Comparison of ENCODE assay signal across 20 cellular contexts in the genomic region with DNA sequence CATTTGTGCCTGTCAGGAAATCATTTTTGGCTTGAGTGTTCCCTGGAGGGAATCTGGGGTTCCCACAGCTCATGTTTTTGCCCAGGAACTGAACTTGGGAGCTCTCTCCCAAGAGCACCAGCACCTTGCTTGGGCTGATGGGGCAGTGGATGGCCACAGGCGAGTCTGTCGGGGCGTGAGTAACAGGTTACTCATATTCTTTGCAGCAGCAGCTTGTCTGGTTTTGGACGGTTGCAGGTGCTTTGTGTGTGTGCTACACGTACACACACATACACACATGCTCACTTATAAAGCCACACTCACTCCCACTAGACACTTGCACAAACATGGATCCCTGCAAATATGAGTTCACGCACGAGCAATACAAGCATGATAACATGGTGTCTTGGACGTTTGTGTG. TPM values are rescaled to one million over a fixed set of nuclear protein-coding genes. Genes with fewer than 3 reads are reported as not detected.
DNase-seq lines count a peak whose midpoint lies in the region; ATAC-seq and TF ChIP-seq lines count a peak whose summit lies in the region.
"Had no signal": no experiment of that assay in that cellular context is flagged by ENCODE, and none has a peak within 500 bp of the region (broad histone marks: within the 10 kb centered on the region; RNA-seq: fewer than 3 reads in every experiment).

No MANE protein-coding gene starts in this region.

- intact Hi-C loops in Calu3 (cut with micrococcal nuclease; ENCODE audit: unreplicated experiment) = no loop called here
- intact Hi-C loops in sciatic nerve (cut with DNase I) = no loop called here
- intact Hi-C loops in CD4-positive, alpha-beta T cell (cut with DNase I, micrococcal nuclease) = loop anchor here in 1 of 2 experiments (5.0 kb wide), 2 partner anchors 243 to 342 kb away; partner anchors contain the start of genes PPA1 and SGPL1
- intact Hi-C loops in left ventricle myocardium inferior (cut with micrococcal nuclease) = loop anchor here (5.0 kb wide), 1 partner anchor 42 kb away; no protein-coding TSS in a partner anchor

- H3K9me3 Mint-ChIP-seq in Calu3 (ENCODE audit: low read depth, unreplicated experiment) (no peaks in the 10 kb centered on the region), nephron (no peaks in the 10 kb centered on the region)
- no peaks in the 10 kb centered on the region for H3K9me3 Mint-ChIP-seq in CD4-positive, alpha-beta T cell
- H3K9me3 Mint-ChIP-seq: activated naive CD4-positive, alpha-beta T cell treated with anti-CD3 and anti-CD28 coated beads, Interleukin-2, amount 10 ng/mL, durations not matched to agents 7 days and 5 days; naive thymus-derived CD8-positive, alpha-beta T cell; stimulated activated naive CD8-positive, alpha-beta T cell treated with anti-CD3 and anti-CD28 coated beads, Interleukin-15, amount 100 ng/mL, for 72 hours had no signal

- DNase-seq in Calu3 (peak; percentile 36), HK-2 (ENCODE audit: unreplicated experiment) (peak; percentile 35), SW480 (ENCODE audit: low spot score) (peak; percentile 52), sciatic nerve (ENCODE audit: low spot score) (no peak), left ventricle myocardium inferior (no peak)
- DNase-seq in CD4-positive, alpha-beta T cell = no peak
- DNase-seq: activated naive CD4-positive, alpha-beta T cell treated with anti-CD3 and anti-CD28 coated beads, Interleukin-2, amount 10 ng/mL, durations not matched to agents 7 days and 5 days; anterior cingulate cortex; mesendoderm; NCI-H1436 treated with DMSO at 0.1 percent for 48 hours; NCI-H2171 treated with DMSO at 0.1 percent for 48 hours; T-helper 2 cell; WERI-Rb-1 had no signal

- no peak overlapping the region for H3K4me3 Mint-ChIP-seq in Calu3 (ENCODE audit: low read depth, unreplicated experiment)
- peak overlapping the region in 2 of 3 experiments; percentile 40 to 78 for H3K4me3 Mint-ChIP-seq in nephron
- no peak overlapping the region for H3K4me3 Mint-ChIP-seq in CD4-positive, alpha-beta T cell
- H3K4me3 Mint-ChIP-seq: activated naive CD4-positive, alpha-beta T cell treated with anti-CD3 and anti-CD28 coated beads, Interleukin-2, amount 10 ng/mL, durations not matched to agents 7 days and 5 days; stimulated activated naive CD8-positive, alpha-beta T cell treated with anti-CD3 and anti-CD28 coated beads, Interleukin-15, amount 100 ng/mL, for 72 hours had no signal

- H3K27ac ChIP-seq in CD4-positive, alpha-beta T cell (ENCODE audit: low read depth, low read length) = no peak overlapping the region
- no peak overlapping the region for H3K27ac ChIP-seq in left ventricle myocardium inferior (replicated peaks)
- H3K27ac ChIP-seq: esophagus muscularis mucosa, parathyroid adenoma, SJSA1, WERI-Rb-1 had no signal

- no peak for ATAC-seq in sciatic nerve
- ATAC-seq in CD4-positive, alpha-beta T cell (ENCODE audit: poor library complexity) = no peak
- ATAC-seq: HepG2; naive thymus-derived CD8-positive, alpha-beta T cell had no signal

- H3K36me3 Mint-ChIP-seq in Calu3 (ENCODE audit: insufficient read depth, unreplicated experiment) = peaks cover 12% of the 10 kb centered on the region
- no peaks in the 10 kb centered on the region for H3K36me3 Mint-ChIP-seq in nephron (ENCODE audit: low read depth)
- no peaks in the 10 kb centered on the region for H3K36me3 Mint-ChIP-seq in CD4-positive, alpha-beta T cell (ENCODE audit: low read depth)
- H3K36me3 Mint-ChIP-seq: activated naive CD4-positive, alpha-beta T cell treated with anti-CD3 and anti-CD28 coated beads, Interleukin-2, amount 10 ng/mL, durations not matched to agents 7 days and 5 days; naive thymus-derived CD8-positive, alpha-beta T cell had no signal

- H3K27ac Mint-ChIP-seq in Calu3 (ENCODE audit: unreplicated experiment) (no peak overlapping the region), nephron (peak overlapping the region in 2 of 3 experiments; percentile 11 to 76)
- H3K27ac Mint-ChIP-seq in CD4-positive, alpha-beta T cell = no peak overlapping the region
- H3K27ac Mint-ChIP-seq: activated naive CD4-positive, alpha-beta T cell treated with anti-CD3 and anti-CD28 coated beads, Interleukin-2, amount 10 ng/mL, durations not matched to agents 7 days and 5 days had no signal

- CTCF ChIA-PET in Calu3 (lab: Charles Lee) = interaction anchor here (0.5 kb wide), 1 partner anchor 1298 kb away, joined by 3 read pairs; the partner anchor contains the start of gene VSIR
- CTCF ChIA-PET in CD4-positive, alpha-beta T cell (lab: Charles Lee) = interaction anchor here (2.5 kb wide), 1 partner anchor 14 kb away, joined by 8 read pairs; no protein-coding TSS in a partner anchor

- H3K36me3 ChIP-seq in left ventricle myocardium inferior = no peaks in the 10 kb centered on the region
- H3K36me3 ChIP-seq: esophagus muscularis mucosa, SJSA1, WERI-Rb-1 had no signal

- BruUV-seq in Calu3 (replicated peaks; lab: Mats Ljungman, UMichigan) = no TSS peak

- H3K4me1 Mint-ChIP-seq in Calu3 (ENCODE audit: low read depth, unreplicated experiment) = peaks cover 23% of the 10 kb centered on the region
- peaks cover 45% of the 10 kb centered on the region for H3K4me1 Mint-ChIP-seq in nephron
- peaks cover 52% of the 10 kb centered on the region for H3K4me1 Mint-ChIP-seq in CD4-positive, alpha-beta T cell (ENCODE audit: low read depth)

- H3K27me3 Mint-ChIP-seq in Calu3 (ENCODE audit: unreplicated experiment) (peaks cover 88% of the 10 kb centered on the region), nephron (ENCODE audit: low read depth) (peaks cover 47% of the 10 kb centered on the region)
- no peaks in the 10 kb centered on the region for H3K27me3 Mint-ChIP-seq in CD4-positive, alpha-beta T cell

- H3K4me1 ChIP-seq in left ventricle myocardium inferior = peaks cover 48% of the 10 kb centered on the region

- H3K9me3 ChIP-seq in CD4-positive, alpha-beta T cell (ENCODE audit: control insufficient read depth, low read length) = no peaks in the 10 kb centered on the region
- no peaks in the 10 kb centered on the region for H3K9me3 ChIP-seq in left ventricle myocardium inferior (replicated peaks)
- H3K9me3 ChIP-seq: esophagus muscularis mucosa, SJSA1 had no signal

- TF ChIP-seq CTCF in Calu3 (IDR thresholded peaks at IDR 0.05; ENCODE audit: unreplicated experiment) (no peak), nephron (IDR thresholded peaks at IDR 0.05; ENCODE audit: unreplicated experiment in 3 of 3) (no peak), left ventricle myocardium inferior (IDR thresholded peaks at IDR 0.05; ENCODE audit: borderline replicate concordance) (no peak)
- TF ChIP-seq CTCF in CD4-positive, alpha-beta T cell (IDR thresholded peaks at IDR 0.05) = no peak

- no peaks in the 10 kb centered on the region for H3K27me3 ChIP-seq in CD4-positive, alpha-beta T cell (ENCODE audit: control insufficient read depth, insufficient read depth, low read length)
- no peaks in the 10 kb centered on the region for H3K27me3 ChIP-seq in left ventricle myocardium inferior (ENCODE audit: low read depth)
- H3K27me3 ChIP-seq: esophagus muscularis mucosa had no signal

- no peak overlapping the region for H3K4me3 ChIP-seq in left ventricle myocardium inferior
- H3K4me3 ChIP-seq: esophagus muscularis mucosa, SJSA1 had no signal

- POLR2A ChIA-PET in CD4-positive, alpha-beta T cell (lab: Charles Lee) = no interaction called here

RNA-seq across cellular contexts. Expression of gene PALD1, which starts 2.9 kb away (rescaled TPM):
- 0.38 and 1.5 TPM in 2 replicates for total RNA-seq in Calu3 (2022)
- total RNA-seq in sciatic nerve = 7.8 TPM
- total RNA-seq in CD4-positive, alpha-beta T cell = under 1 TPM; 0.36 to 0.44 TPM
- total RNA-seq in left ventricle myocardium inferior = 5.1 TPM
- total RNA-seq: naive thymus-derived CD8-positive, alpha-beta T cell; SJSA1 had no signal

RNA-seq across cellular contexts. Expression of gene NODAL, which starts 34.2 kb away (rescaled TPM):
- total RNA-seq in Calu3 (2022) = not detected in 2 replicates
- not detected for total RNA-seq in sciatic nerve
- not detected for total RNA-seq in CD4-positive, alpha-beta T cell
- total RNA-seq in left ventricle myocardium inferior = 0.16 TPM
- total RNA-seq: esophagus muscularis mucosa; HepG2; naive thymus-derived CD8-positive, alpha-beta T cell; SJSA1 had no signal

Comparison
In these comparisons a context has a peak if more than half of its experiments do, and no peak if none do; other contexts are left out.
1. DNase-seq: peak in Calu3 (single experiment), HK-2 (single experiment) and SW480 (single experiment); none in sciatic nerve (single experiment), CD4-positive, alpha-beta T cell (0 of 10) and left ventricle myocardium inferior (single experiment).
2. H3K27ac Mint-ChIP-seq: peak in nephron (2 of 3); none in Calu3 (single experiment) and CD4-positive, alpha-beta T cell (single experiment).
3. H3K4me3 Mint-ChIP-seq: peak in nephron (2 of 3); none in Calu3 (single experiment) and CD4-positive, alpha-beta T cell (single experiment).